15 cellular contexts compared by ENCODE assay signal in genomic region chr1:199590708-199591107, GRCh38.
DNase-seq lines count a peak whose midpoint lies in the region; ATAC-seq, FAIRE-seq and TF ChIP-seq lines count a peak whose summit lies in the region.
"Had no signal": no experiment of that assay in that cellular context is flagged by ENCODE, and none has a peak within 500 bp of the region (broad histone marks: within the 10 kb centered on the region; RNA-seq: fewer than 3 reads in every experiment).

No MANE protein-coding gene starts in this region.

- H3K36me3 ChIP-seq in suprapubic skin = no peaks in the 10 kb centered on the region
- H3K36me3 ChIP-seq: pancreas had no signal

- no peaks in the 10 kb centered on the region for H3K36me3 Mint-ChIP-seq in HFFc6 (ENCODE audit: low read depth)
- H3K36me3 Mint-ChIP-seq: activated naive CD4-positive, alpha-beta T cell treated with anti-CD3 and anti-CD28 coated beads, Interleukin-2, amount 10 ng/mL, durations not matched to agents 7 days and 5 days; CD4-positive, CD25-positive, alpha-beta regulatory T cell had no signal

- no peak overlapping the region for H3K4me3 ChIP-seq in suprapubic skin
- H3K4me3 ChIP-seq: pancreas had no signal

- no peak overlapping the region for H3K27ac ChIP-seq in suprapubic skin
- H3K27ac ChIP-seq: pancreas had no signal

- H3K9me3 Mint-ChIP-seq in HFFc6 = no peaks in the 10 kb centered on the region
- H3K9me3 Mint-ChIP-seq: activated naive CD4-positive, alpha-beta T cell treated with anti-CD3 and anti-CD28 coated beads, Interleukin-2, amount 10 ng/mL, durations not matched to agents 7 days and 5 days had no signal

- TF ChIP-seq CTCF in suprapubic skin (IDR thresholded peaks at IDR 0.05) (no peak), HFFc6 (IDR thresholded peaks at IDR 0.05) (no peak)

- FAIRE-seq in GM18507 (lab: Jason Lieb, UNC) = peak; percentile 68
- FAIRE-seq: pancreas had no signal

- H3K27me3 ChIP-seq in suprapubic skin = no peaks in the 10 kb centered on the region
- H3K27me3 ChIP-seq: pancreas had no signal

- ATAC-seq in GM19467 (IDR thresholded peaks at IDR 0.05; ENCODE audit: unreplicated experiment) = peak; percentile 84
- ATAC-seq in HG02885 (IDR thresholded peaks at IDR 0.05; ENCODE audit: poor library complexity, unreplicated experiment) = peak; percentile 94
- ATAC-seq: esophagus mucosa, pancreas had no signal

- H3K9me3 ChIP-seq in suprapubic skin = no peaks in the 10 kb centered on the region
- H3K9me3 ChIP-seq: pancreas had no signal

- TF ChIP-seq POLR2A in suprapubic skin (IDR thresholded peaks at IDR 0.05) = no peak

- H3K4me1 ChIP-seq in suprapubic skin = no peaks in the 10 kb centered on the region
- H3K4me1 ChIP-seq: pancreas had no signal

- H3K27ac Mint-ChIP-seq in HFFc6 = no peak overlapping the region
- H3K27ac Mint-ChIP-seq: activated naive CD4-positive, alpha-beta T cell treated with anti-CD3 and anti-CD28 coated beads, Interleukin-2, amount 10 ng/mL, durations not matched to agents 7 days and 5 days; CD4-positive, CD25-positive, alpha-beta regulatory T cell had no signal

- TF ChIP-seq EP300 in suprapubic skin (IDR thresholded peaks at IDR 0.05) = no peak

- peaks cover 13% of the 10 kb centered on the region for H3K27me3 Mint-ChIP-seq in HFFc6 (ENCODE audit: insufficient read depth)
- H3K27me3 Mint-ChIP-seq: activated naive CD4-positive, alpha-beta T cell treated with anti-CD3 and anti-CD28 coated beads, Interleukin-2, amount 10 ng/mL, durations not matched to agents 7 days and 5 days; CD4-positive, CD25-positive, alpha-beta regulatory T cell had no signal

- no peaks in the 10 kb centered on the region for H3K4me1 Mint-ChIP-seq in HFFc6 (ENCODE audit: low read depth)

- 76% methylated on average over 2 of the region's 2 CpGs for WGBS in suprapubic skin

- DNase-seq in GM18507 (ENCODE audit: extremely low spot score, insufficient read length, low read depth) (no peak), HT1080 (ENCODE audit: low read depth) (peak; percentile 21), NCI-H1436 (lab: John Stamatoyannopoulos, UW) (no peak), NCI-H2107 (lab: John Stamatoyannopoulos, UW) (no peak), suprapubic skin (ENCODE audit: low spot score in 2 of 2) (no peak), HFFc6 (no peak)
- DNase-seq: activated CD4-positive, alpha-beta T cell treated with anti-CD3 and anti-CD28 coated beads for 48 hours; activated naive CD4-positive, alpha-beta T cell treated with anti-CD3 and anti-CD28 coated beads, Interleukin-2, amount 10 ng/mL, durations not matched to agents 7 days and 5 days; H7; NCI-H1930; pancreas had no signal

- no peak overlapping the region for H3K4me3 Mint-ChIP-seq in HFFc6
- H3K4me3 Mint-ChIP-seq: activated naive CD4-positive, alpha-beta T cell treated with anti-CD3 and anti-CD28 coated beads, Interleukin-2, amount 10 ng/mL, durations not matched to agents 7 days and 5 days; CD4-positive, CD25-positive, alpha-beta regulatory T cell had no signal
